ENCODE assay signal across 21 cellular contexts in the genomic region with DNA sequence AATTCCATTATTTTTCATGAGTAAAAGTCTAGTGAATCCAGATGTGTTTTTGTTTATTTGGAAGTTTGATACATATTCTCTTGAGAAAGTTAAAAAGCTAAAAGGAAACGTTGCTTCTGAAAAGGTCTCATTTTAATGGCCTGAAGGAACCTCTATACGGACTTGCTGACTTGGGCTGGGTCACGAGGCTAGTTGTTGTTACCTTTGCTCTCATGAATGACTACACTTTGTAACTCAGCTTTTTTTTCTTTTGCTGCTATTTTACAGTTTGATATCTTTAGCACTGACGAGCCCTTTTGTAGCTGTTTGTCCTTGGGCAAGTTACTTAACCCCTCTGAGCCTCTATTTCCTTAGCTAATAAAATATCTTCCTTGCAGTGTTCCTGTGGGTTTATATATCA.
"Had no signal": no experiment of that assay in that cellular context is flagged by ENCODE, and none has a peak within 500 bp of the region (broad histone marks: within the 10 kb centered on the region; RNA-seq: fewer than 3 reads in every experiment).

No MANE protein-coding gene starts in this region.

- H3K4me3 ChIP-seq: coronary artery, pancreas, thoracic aorta, uterus had no signal

- DNase-seq: caudate nucleus; effector CD4-positive, alpha-beta T cell; endodermal cell; erythroblast; immature natural killer cell; left ventricle myocardium superior; mesendoderm; naive thymus-derived CD8-positive, alpha-beta T cell; occipital lobe; pancreas; right cardiac atrium; stimulated activated CD4-positive, alpha-beta T cell treated with anti-CD3 and anti-CD28 coated beads, Interleukin-4, amount 100 ng/mL, for 1 hour; stimulated activated CD8-positive, alpha-beta memory T cell treated with anti-CD3 and anti-CD28 coated beads, Interleukin-4, amount 100 ng/mL, for 48 hours; substantia nigra; trophoblast cell; uterus had no signal

- H3K27ac ChIP-seq: coronary artery, pancreas, uterus had no signal

- H3K36me3 ChIP-seq: pancreas, uterus had no signal

- H3K4me1 ChIP-seq: pancreas, uterus had no signal

- FAIRE-seq: endothelial cell of umbilical vein, frontal cortex, keratinocyte, pancreas had no signal

- H3K9me3 ChIP-seq: pancreas, thoracic aorta, uterus had no signal

- H3K27me3 ChIP-seq: pancreas, uterus had no signal
